ENCODE assay signal across 8 cellular contexts in genomic region chr12:52033506-52034258, GRCh38. TPM values are rescaled to one million over a fixed set of nuclear protein-coding genes. Genes with fewer than 3 reads are reported as not detected.
DNase-seq lines count a peak whose midpoint lies in the region; TF ChIP-seq lines count a peak whose summit lies in the region.

No MANE protein-coding gene starts in this region.

- no peak for DNase-seq in activated CD4-positive, alpha-beta T cell treated with anti-CD3 and anti-CD28 coated beads, Interleukin-2, amount 10 ng/mL, durations not matched to agents 7 days and 5 days
- DNase-seq in activated CD4-positive, alpha-beta T cell treated with anti-CD3 and anti-CD28 coated beads for 4 hours, result no peak
- DNase-seq in mesenchymal stem cell, result no peak
- no peak for DNase-seq in tibial nerve (ENCODE audit: low spot score in 2 of 2)
- DNase-seq in NCI-H524 treated with DMSO at 0.1 percent for 48 hours (lab: John Stamatoyannopoulos, UW), result no peak
- DNase-seq in midbrain (lab: John Stamatoyannopoulos, UW), result no peak
- DNase-seq in kidney tubule cell (ENCODE audit: low spot score), result no peak

- no peak overlapping the region for H2AK5ac ChIP-seq in mesenchymal stem cell (ENCODE audit: low read length, severe bottlenecking)

- H3K4me3 ChIP-seq in mesenchymal stem cell (ENCODE audit: insufficient read depth in 1 of 2, low read depth in 1 of 2, low read length in 2 of 2), result peak overlapping the region in 1 of 2 experiments; percentile 72
- peak overlapping the region in 3 of 4 donors; percentile 19 to 44 (median 38) for H3K4me3 ChIP-seq in tibial nerve

- WGBS in mesenchymal stem cell, result 83% methylated on average over 12 of the region's 12 CpGs
- WGBS in tibial nerve, 2 donors, result 59 to 61% methylated on average over 12 of the region's 12 CpGs

- H3K9me3 ChIP-seq in mesenchymal stem cell (ENCODE audit: control insufficient read depth, low read length), result no peaks in the 10 kb centered on the region
- no peaks in the 10 kb centered on the region for H3K9me3 ChIP-seq in tibial nerve

- peak overlapping the region; percentile 14 for H3K4me2 ChIP-seq in mesenchymal stem cell (ENCODE audit: low read length, poor library complexity, severe bottlenecking)

- no peak for TF ChIP-seq POLR2A in tibial nerve (IDR thresholded peaks at IDR 0.05)

- H2BK15ac ChIP-seq in mesenchymal stem cell (ENCODE audit: low read depth, poor library complexity, severe bottlenecking), result no peak overlapping the region

- POLR2A ChIA-PET in activated CD4-positive, alpha-beta T cell treated with anti-CD3 and anti-CD28 coated beads, Interleukin-2, amount 10 ng/mL, durations not matched to agents 7 days and 5 days (lab: Charles Lee), result no interaction called here

- peak overlapping the region in 1 of 2 experiments; percentile 23 for H2BK12ac ChIP-seq in mesenchymal stem cell (ENCODE audit: low read length in 2 of 2)

- H3K9me3 Mint-ChIP-seq in activated CD4-positive, alpha-beta T cell treated with anti-CD3 and anti-CD28 coated beads, Interleukin-2, amount 10 ng/mL, durations not matched to agents 7 days and 5 days, result no peaks in the 10 kb centered on the region
- H3K9me3 Mint-ChIP-seq in brain, result peaks cover 0 to 3% (median 0%) of the 10 kb centered on the region in 5 experiments

- peak overlapping the region; percentile 73 for H3K27ac Mint-ChIP-seq in activated CD4-positive, alpha-beta T cell treated with anti-CD3 and anti-CD28 coated beads, Interleukin-2, amount 10 ng/mL, durations not matched to agents 7 days and 5 days
- peak overlapping the region; percentile 90 to 99 (median 97) for H3K27ac Mint-ChIP-seq in brain

- CTCF ChIA-PET in activated CD4-positive, alpha-beta T cell treated with anti-CD3 and anti-CD28 coated beads, Interleukin-2, amount 10 ng/mL, durations not matched to agents 7 days and 5 days (lab: Charles Lee), result interaction anchor here (0.7 to 15.8 kb wide), 5 partner anchors 8 to 37 kb away, joined by 3 to 225 read pairs (median 12); partner anchors contain the start of genes ATG101 and NR4A1

- H3K4me1 ChIP-seq in mesenchymal stem cell (ENCODE audit: control insufficient read depth, insufficient read depth, low read depth, low read length), result peaks cover 20% of the 10 kb centered on the region
- peaks cover 4 to 59% (median 28%) of the 10 kb centered on the region in 4 donors for H3K4me1 ChIP-seq in tibial nerve

- H3K27ac ChIP-seq in mesenchymal stem cell (ENCODE audit: low read length, poor library complexity, severe bottlenecking) (no peak overlapping the region), tibial nerve (peak overlapping the region; percentile 87 to 99 (median 93))

- H3K79me1 ChIP-seq in mesenchymal stem cell (replicated peaks; ENCODE audit: low read length, poor library complexity, severe bottlenecking), result no peaks in the 10 kb centered on the region

- TF ChIP-seq CTCF in brain (conservative IDR thresholded peaks at IDR 0.05), result no peak
- no peak for TF ChIP-seq CTCF in tibial nerve (IDR thresholded peaks at IDR 0.05)

- H3K4me1 Mint-ChIP-seq in activated CD4-positive, alpha-beta T cell treated with anti-CD3 and anti-CD28 coated beads, Interleukin-2, amount 10 ng/mL, durations not matched to agents 7 days and 5 days, result peaks cover 36% of the 10 kb centered on the region
- peaks cover 76% of the 10 kb centered on the region for H3K4me1 Mint-ChIP-seq in brain

- no peak overlapping the region for H3K23ac ChIP-seq in mesenchymal stem cell (ENCODE audit: low read length in 2 of 2)

- H2BK5ac ChIP-seq in mesenchymal stem cell (ENCODE audit: low read depth, low read length, poor library complexity, severe bottlenecking), result no peak overlapping the region

- H3K9ac ChIP-seq in mesenchymal stem cell (ENCODE audit: low read length), result peak overlapping the region; percentile 95

- no peak overlapping the region for H3K18ac ChIP-seq in mesenchymal stem cell (ENCODE audit: low read depth in 1 of 2, low read length in 2 of 2)

- peaks cover 10 to 11% of the 10 kb centered on the region in 2 experiments for H3K27me3 ChIP-seq in mesenchymal stem cell (ENCODE audit: control insufficient read depth in 1 of 2, insufficient read depth in 1 of 2, low read length in 2 of 2)
- no peaks in the 10 kb centered on the region for H3K27me3 ChIP-seq in tibial nerve

- H3K14ac ChIP-seq in mesenchymal stem cell (ENCODE audit: low read length in 2 of 2), result no peak overlapping the region

- H3K4ac ChIP-seq in mesenchymal stem cell (ENCODE audit: low read depth in 1 of 2, low read length in 2 of 2), result peak overlapping the region; percentile 3 to 4

- peaks cover 29% of the 10 kb centered on the region for H3K27me3 Mint-ChIP-seq in activated CD4-positive, alpha-beta T cell treated with anti-CD3 and anti-CD28 coated beads, Interleukin-2, amount 10 ng/mL, durations not matched to agents 7 days and 5 days
- peaks cover 29% of the 10 kb centered on the region for H3K27me3 Mint-ChIP-seq in brain

- no peak overlapping the region for H4K91ac ChIP-seq in mesenchymal stem cell (ENCODE audit: low read length)

- no peak overlapping the region for H4K8ac ChIP-seq in mesenchymal stem cell (ENCODE audit: low read length)

- no peak overlapping the region for H2BK120ac ChIP-seq in mesenchymal stem cell (ENCODE audit: low read depth, low read length)

- no peaks in the 10 kb centered on the region for H3K36me3 Mint-ChIP-seq in activated CD4-positive, alpha-beta T cell treated with anti-CD3 and anti-CD28 coated beads, Interleukin-2, amount 10 ng/mL, durations not matched to agents 7 days and 5 days (ENCODE audit: low read depth)
- no peaks in the 10 kb centered on the region for H3K36me3 Mint-ChIP-seq in brain

- H3K36me3 ChIP-seq in mesenchymal stem cell (ENCODE audit: control insufficient read depth in 1 of 2, insufficient read depth in 2 of 2, low read depth in 1 of 2, low read length in 2 of 2) (no peaks in the 10 kb centered on the region), tibial nerve (no peaks in the 10 kb centered on the region)

- H3K4me3 Mint-ChIP-seq in activated CD4-positive, alpha-beta T cell treated with anti-CD3 and anti-CD28 coated beads, Interleukin-2, amount 10 ng/mL, durations not matched to agents 7 days and 5 days, result peak overlapping the region; percentile 58
- H3K4me3 Mint-ChIP-seq in brain, result peak overlapping the region; percentile 74 to 87 (median 83)

- no peak overlapping the region for H2AFZ ChIP-seq in mesenchymal stem cell (ENCODE audit: low read depth, low read length)

- no peak for TF ChIP-seq EP300 in tibial nerve (IDR thresholded peaks at IDR 0.05)

RNA-seq across cellular contexts. Expression of gene NR4A1, which starts 17.6 kb away (rescaled TPM):
- total RNA-seq in activated CD4-positive, alpha-beta T cell treated with anti-CD3 and anti-CD28 coated beads, Interleukin-2, amount 10 ng/mL, durations not matched to agents 7 days and 5 days, result 1 to 10 TPM; 2.1 to 2.7 TPM
- polyA plus RNA-seq in brain (ENCODE audit: insufficient read depth, low read depth, low replicate concordance), result 26.2 TPM
- polyA plus RNA-seq in mesenchymal stem cell (2013, experiment 1 of 2), result 59.6 TPM
- 43.8 TPM for polyA plus RNA-seq in mesenchymal stem cell (2013, experiment 2 of 2)
- total RNA-seq in tibial nerve, result 1,000 to 10,000 TPM in 1 of 4 donors, 100 to 1,000 TPM in 3; 390 to 1,252 (median 718) TPM

RNA-seq across cellular contexts. Expression of gene TAMALIN, which starts 26.9 kb away (rescaled TPM):
- 1 to 10 TPM; 5.7 to 6.9 TPM for total RNA-seq in activated CD4-positive, alpha-beta T cell treated with anti-CD3 and anti-CD28 coated beads, Interleukin-2, amount 10 ng/mL, durations not matched to agents 7 days and 5 days
- polyA plus RNA-seq in brain (ENCODE audit: insufficient read depth, low read depth, low replicate concordance), result 41.5 TPM
- 17.3 TPM for polyA plus RNA-seq in mesenchymal stem cell (2013, experiment 1 of 2)
- polyA plus RNA-seq in mesenchymal stem cell (2013, experiment 2 of 2), result 17.8 TPM
- total RNA-seq in tibial nerve, result 10 to 100 TPM; 30.6 to 54.0 (median 37.8) TPM

RNA-seq across cellular contexts. Expression of gene ATG101, which starts 36.1 kb away (rescaled TPM):
- 10 to 100 TPM; 28.3 to 30.4 TPM for total RNA-seq in activated CD4-positive, alpha-beta T cell treated with anti-CD3 and anti-CD28 coated beads, Interleukin-2, amount 10 ng/mL, durations not matched to agents 7 days and 5 days
- 52.5 TPM for polyA plus RNA-seq in brain (ENCODE audit: insufficient read depth, low read depth, low replicate concordance)
- 38.1 TPM for polyA plus RNA-seq in mesenchymal stem cell (2013, experiment 1 of 2)
- 37.4 TPM for polyA plus RNA-seq in mesenchymal stem cell (2013, experiment 2 of 2)
- 10 to 100 TPM; 32.6 to 49.6 (median 37.5) TPM for total RNA-seq in tibial nerve

RNA-seq across cellular contexts. Expression of gene SMIM41, which starts 45.8 kb away (rescaled TPM):
- total RNA-seq in activated CD4-positive, alpha-beta T cell treated with anti-CD3 and anti-CD28 coated beads, Interleukin-2, amount 10 ng/mL, durations not matched to agents 7 days and 5 days, result not detected
- polyA plus RNA-seq in brain (ENCODE audit: insufficient read depth, low read depth, low replicate concordance), result not detected
- 3.3 TPM for polyA plus RNA-seq in mesenchymal stem cell (2013, experiment 1 of 2)
- 3.5 TPM for polyA plus RNA-seq in mesenchymal stem cell (2013, experiment 2 of 2)
- total RNA-seq in tibial nerve, result 10 to 100 TPM; 16.5 to 78.7 (median 39.3) TPM

Comparison
In these comparisons a context has a peak if more than half of its experiments do, and no peak if none do; other contexts are left out.
1. RNA of gene NR4A1, which starts 17.6 kb away (total RNA-seq): 390 to 1,252 TPM in tibial nerve; 2.1 to 2.7 TPM in activated CD4-positive, alpha-beta T cell treated with anti-CD3 and anti-CD28 coated beads, Interleukin-2, amount 10 ng/mL, durations not matched to agents 7 days and 5 days; every median in the first group is over 100 times any median in the second.
2. RNA of gene TAMALIN, which starts 26.9 kb away (total RNA-seq): 30.6 to 54.0 TPM in tibial nerve; 5.7 to 6.9 TPM in activated CD4-positive, alpha-beta T cell treated with anti-CD3 and anti-CD28 coated beads, Interleukin-2, amount 10 ng/mL, durations not matched to agents 7 days and 5 days; every median in the first group is over 4 times any median in the second.